10 cellular contexts compared by ENCODE assay signal in the genomic region with DNA sequence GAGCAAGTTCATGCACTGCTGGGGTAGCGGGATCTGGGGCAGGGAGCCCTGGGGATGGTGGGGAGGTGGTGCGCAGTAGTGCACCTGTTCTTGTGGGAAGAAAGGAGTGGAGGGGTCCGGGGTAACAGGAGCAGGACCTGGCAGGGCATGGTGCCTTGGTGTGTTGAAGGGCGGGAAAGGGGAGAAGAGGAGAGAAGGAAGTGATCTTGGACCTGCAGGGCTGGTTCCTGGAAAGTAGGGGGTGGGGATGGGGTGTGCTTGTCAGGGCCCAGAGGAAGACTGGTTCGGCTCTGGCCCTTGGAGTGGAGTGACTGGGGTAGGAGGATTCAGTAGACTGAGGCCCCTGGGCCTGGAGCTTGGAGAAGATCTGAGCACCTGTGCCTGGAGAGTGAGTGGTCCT. TPM values are rescaled to one million over a fixed set of nuclear protein-coding genes. Genes with fewer than 3 reads are reported as not detected.
"Had no signal": no experiment of that assay in that cellular context is flagged by ENCODE, and none has a peak within 500 bp of the region (broad histone marks: within the 10 kb centered on the region; RNA-seq: fewer than 3 reads in every experiment).

No MANE protein-coding gene starts in this region.

- DNase-seq: GM23248, GOT3, H7, HFFc6, IMR-90, KG1 had no signal

- ATAC-seq: HCT116, K562 had no signal

- H3K27ac ChIP-seq: GM23248 had no signal

- H3K4me3 ChIP-seq: GM23248, HAP-1, K562 had no signal

- H3K36me3 ChIP-seq: HAP-1 had no signal

RNA-seq across cellular contexts. Expression of a gene that starts 21.7 kb away (rescaled TPM):
- total RNA-seq: GM23248, H4, H7, HFFc6, IMR-90, K562 had no signal
- polyA plus RNA-seq: GM23248 had no signal

RNA-seq across cellular contexts. Expression of a gene that starts 46.7 kb away (rescaled TPM):
- total RNA-seq: GM23248, H4, H7, IMR-90, K562 had no signal
- polyA plus RNA-seq: GM23248, K562 had no signal
